ENCODE assay signal across 20 cellular contexts in the genomic region with DNA sequence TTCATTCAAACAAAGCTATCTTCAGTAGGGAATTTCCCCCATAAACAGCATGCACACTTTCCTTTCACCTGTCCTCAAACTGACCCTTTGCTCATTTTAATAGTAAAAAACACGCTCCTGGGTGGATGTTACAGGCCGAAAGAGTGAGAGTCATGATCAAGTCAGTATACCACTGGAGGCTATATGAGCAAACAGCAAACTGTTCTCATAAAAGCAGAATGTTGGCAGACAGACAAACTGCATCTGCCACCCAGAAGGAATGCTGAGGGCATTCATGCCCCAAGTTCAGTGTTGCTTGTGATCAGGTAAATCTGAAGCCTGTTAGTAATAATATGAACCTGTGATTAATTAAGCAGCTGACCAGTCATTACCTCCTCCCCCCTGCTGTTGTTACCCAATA.
"Had no signal": no experiment of that assay in that cellular context is flagged by ENCODE, and none has a peak within 500 bp of the region (broad histone marks: within the 10 kb centered on the region; RNA-seq: fewer than 3 reads in every experiment).

No MANE protein-coding gene starts in this region.

- H3K36me3 Mint-ChIP-seq: activated naive CD8-positive, alpha-beta T cell; brain; WTC11 had no signal

- ATAC-seq: activated T-helper 17 cell treated with anti-CD3 and anti-CD28 coated beads, Interleukin-2, amount 50 U/mL, for 72 hours; K562; WTC11 had no signal

- H3K4me1 Mint-ChIP-seq: activated T-helper 17 cell treated with anti-CD3 and anti-CD28 coated beads, Interleukin-2, amount 50 U/mL, for 72 hours; brain had no signal

- H3K27ac Mint-ChIP-seq: activated naive CD4-positive, alpha-beta T cell treated with anti-CD3 and anti-CD28 coated beads for 36 hours; activated naive CD8-positive, alpha-beta T cell; activated T-helper 17 cell treated with anti-CD3 and anti-CD28 coated beads, Interleukin-2, amount 50 U/mL, for 72 hours; brain; WTC11 had no signal

- H3K9me3 Mint-ChIP-seq: brain, WTC11 had no signal

- H3K4me3 Mint-ChIP-seq: activated naive CD4-positive, alpha-beta T cell treated with anti-CD3 and anti-CD28 coated beads for 36 hours; activated naive CD8-positive, alpha-beta T cell; activated T-helper 17 cell treated with anti-CD3 and anti-CD28 coated beads, Interleukin-2, amount 50 U/mL, for 72 hours; brain; WTC11 had no signal

- H3K27me3 Mint-ChIP-seq: activated naive CD8-positive, alpha-beta T cell; activated T-helper 17 cell treated with anti-CD3 and anti-CD28 coated beads, Interleukin-2, amount 50 U/mL, for 72 hours; brain had no signal

- DNase-seq: activated CD4-positive, alpha-beta T cell treated with anti-CD3 and anti-CD28 coated beads for 48 hours; activated CD4-positive, alpha-beta T cell treated with anti-CD3 and anti-CD28 coated beads, Interleukin-2, amount 50 U/mL, for 4 hours; activated CD4-positive, CD25-positive, alpha-beta regulatory T cell treated with anti-CD3 and anti-CD28 coated beads, Interleukin-2, amount 50 U/mL, for 72 hours; activated gamma-delta T cell; activated naive CD4-positive, alpha-beta T cell treated with anti-CD3 and anti-CD28 coated beads for 36 hours; activated T-cell treated with anti-CD3 and anti-CD28 coated beads, Interleukin-2, amount 50 U/mL, for 48 hours; amygdala; cerebellar nuclear complex; Karpas-422; NCI-H1105; NCI-H1436; NCI-H1694 treated with DMSO at 0.1 percent for 48 hours; NCI-H2029 treated with DMSO at 0.1 percent for 48 hours; NCI-H524; SIG-M5 had no signal
